In the genomic region with DNA sequence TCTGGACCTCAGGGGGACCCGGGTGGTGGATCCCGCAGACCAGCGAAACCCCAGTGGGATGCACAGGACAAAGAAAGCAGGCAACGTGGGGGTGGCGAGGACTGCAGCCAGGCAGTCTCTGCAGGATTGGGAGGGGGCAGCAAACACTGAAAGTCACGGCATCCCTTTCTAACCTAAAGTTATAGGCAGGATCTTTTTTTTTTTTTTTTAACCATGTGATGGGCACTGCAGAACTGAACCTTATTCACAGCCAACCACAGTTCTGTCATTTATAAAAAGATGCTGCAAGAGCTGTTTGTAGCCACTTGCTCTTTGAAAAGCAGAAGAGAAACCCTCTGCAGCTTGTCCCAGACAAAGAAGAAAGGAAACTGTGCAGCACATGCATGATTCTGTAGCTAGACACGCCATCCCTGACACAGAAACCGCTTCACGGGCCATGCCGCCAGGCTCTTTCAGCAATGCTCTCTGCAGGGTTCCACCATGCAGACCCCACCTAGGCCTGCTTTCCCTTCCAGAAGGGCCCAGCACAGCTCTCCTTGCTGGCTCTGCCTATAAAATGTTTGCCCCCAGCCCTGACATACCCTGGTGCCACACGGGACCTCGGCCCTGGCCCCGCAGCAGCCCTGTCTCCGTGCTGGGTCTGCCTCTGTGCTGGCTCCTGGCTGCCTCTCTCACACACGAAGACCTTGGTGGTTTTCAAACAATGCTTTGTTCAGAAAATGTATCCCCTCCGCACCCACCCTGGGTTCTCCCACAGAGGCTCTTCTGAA, we compare ENCODE assay signal across 8 cellular contexts.
DNase-seq lines count a peak whose midpoint lies in the region; ATAC-seq and TF ChIP-seq lines count a peak whose summit lies in the region.

No MANE protein-coding gene starts in this region.

- peaks cover 3 to 41% (median 17%) of the 10 kb centered on the region in 9 donors for H3K4me1 ChIP-seq in heart right ventricle
- H3K4me1 ChIP-seq in prostate gland (replicated peaks): peaks cover 4% of the 10 kb centered on the region

- CTCF ChIA-PET in activated naive CD4-positive, alpha-beta T cell treated with anti-CD3 and anti-CD28 coated beads for 36 hours (lab: Charles Lee): no interaction called here

- H3K9me3 Mint-ChIP-seq in activated T-cell treated with anti-CD3 and anti-CD28 coated beads, Interleukin-2, amount 50 U/mL, for 4 hours: no peaks in the 10 kb centered on the region
- no peaks in the 10 kb centered on the region for H3K9me3 Mint-ChIP-seq in activated naive CD4-positive, alpha-beta T cell treated with anti-CD3 and anti-CD28 coated beads for 36 hours

- no peaks in the 10 kb centered on the region for H3K27me3 Mint-ChIP-seq in activated T-cell treated with anti-CD3 and anti-CD28 coated beads, Interleukin-2, amount 50 U/mL, for 4 hours (ENCODE audit: low read depth)
- H3K27me3 Mint-ChIP-seq in activated naive CD4-positive, alpha-beta T cell treated with anti-CD3 and anti-CD28 coated beads for 36 hours (ENCODE audit: low read depth): no peaks in the 10 kb centered on the region

- intact Hi-C loops in heart right ventricle (cut with DNase I): loop anchor here in 3 of 10 donors (10.0 kb wide), 1 partner anchor 76 kb away; a partner anchor contains a TSS
- intact Hi-C loops in prostate gland (cut with DNase I): no loop called here
- intact Hi-C loops in activated naive CD4-positive, alpha-beta T cell treated with anti-CD3 and anti-CD28 coated beads for 36 hours (cut with micrococcal nuclease): no loop called here

- peaks cover 6% of the 10 kb centered on the region for H3K4me1 Mint-ChIP-seq in activated T-cell treated with anti-CD3 and anti-CD28 coated beads, Interleukin-2, amount 50 U/mL, for 4 hours (ENCODE audit: low read depth)
- peaks cover 3% of the 10 kb centered on the region for H3K4me1 Mint-ChIP-seq in activated naive CD4-positive, alpha-beta T cell treated with anti-CD3 and anti-CD28 coated beads for 36 hours (ENCODE audit: low read depth)

- ATAC-seq in HG03460 (IDR thresholded peaks at IDR 0.05; ENCODE audit: unreplicated experiment) (peak; percentile 79), heart right ventricle (peak; percentile 9 to 50 (median 32))
- ATAC-seq in activated T-cell treated with anti-CD3 and anti-CD28 coated beads, Interleukin-2, amount 50 U/mL, for 4 hours: no peak

- H3K4me3 ChIP-seq in heart right ventricle (no peak overlapping the region), prostate gland (no peak overlapping the region)

- H3K9me3 ChIP-seq in heart right ventricle (no peaks in the 10 kb centered on the region), prostate gland (no peaks in the 10 kb centered on the region)

- peaks cover 0 to 34% (median 4%) of the 10 kb centered on the region in 9 donors for H3K36me3 ChIP-seq in heart right ventricle
- no peaks in the 10 kb centered on the region for H3K36me3 ChIP-seq in prostate gland

- no peak overlapping the region for H3K27ac Mint-ChIP-seq in activated naive CD4-positive, alpha-beta T cell treated with anti-CD3 and anti-CD28 coated beads for 36 hours

- H3K4me3 Mint-ChIP-seq in activated T-cell treated with anti-CD3 and anti-CD28 coated beads, Interleukin-2, amount 50 U/mL, for 4 hours: no peak overlapping the region
- no peak overlapping the region for H3K4me3 Mint-ChIP-seq in activated naive CD4-positive, alpha-beta T cell treated with anti-CD3 and anti-CD28 coated beads for 36 hours

- WGBS in heart right ventricle, 2 donors: 79 to 81% methylated on average over 16 of the region's 16 CpGs
- WGBS in prostate gland: 88% methylated on average over 16 of the region's 16 CpGs

- DNase-seq in GM10266 (ENCODE audit: extremely low spot score): peak; percentile 85
- DNase-seq in GM20000 (ENCODE audit: low spot score): peak; percentile 89
- DNase-seq in heart right ventricle: no peak
- DNase-seq in NCI-H2227 treated with DMSO at 0.1 percent for 48 hours (lab: John Stamatoyannopoulos, UW): no peak
- no peak for DNase-seq in prostate gland (ENCODE audit: low spot score)
- DNase-seq in activated T-cell treated with anti-CD3 and anti-CD28 coated beads, Interleukin-2, amount 50 U/mL, for 4 hours: no peak
- no peak for DNase-seq in activated naive CD4-positive, alpha-beta T cell treated with anti-CD3 and anti-CD28 coated beads for 36 hours

- H3K36me3 Mint-ChIP-seq in activated T-cell treated with anti-CD3 and anti-CD28 coated beads, Interleukin-2, amount 50 U/mL, for 4 hours (ENCODE audit: insufficient read depth): peaks cover 13% of the 10 kb centered on the region
- H3K36me3 Mint-ChIP-seq in activated naive CD4-positive, alpha-beta T cell treated with anti-CD3 and anti-CD28 coated beads for 36 hours (ENCODE audit: low read depth): peaks cover 4% of the 10 kb centered on the region

- H3K27ac ChIP-seq in heart right ventricle: peak overlapping the region in 3 of 10 donors; percentile 21 to 62 (median 53)
- no peak overlapping the region for H3K27ac ChIP-seq in prostate gland

- TF ChIP-seq POLR2A in prostate gland (IDR thresholded peaks at IDR 0.05): no peak

- TF ChIP-seq CTCF in GM10266 (IDR thresholded peaks at IDR 0.05; ENCODE audit: control insufficient read depth, insufficient read depth, low read depth, missing control alignments): no peak
- no peak for TF ChIP-seq CTCF in GM20000 (IDR thresholded peaks at IDR 0.05; ENCODE audit: extremely low read depth, missing control alignments)
- no peak for TF ChIP-seq CTCF in heart right ventricle (IDR thresholded peaks at IDR 0.05)
- TF ChIP-seq CTCF in prostate gland (IDR thresholded peaks at IDR 0.05): no peak

- no peaks in the 10 kb centered on the region for H3K27me3 ChIP-seq in heart right ventricle
- H3K27me3 ChIP-seq in prostate gland (replicated peaks; ENCODE audit: insufficient read depth): no peaks in the 10 kb centered on the region

Comparison
In these comparisons a context has a peak if more than half of its experiments do, and no peak if none do; other contexts are left out.
1. DNase-seq: peak in GM10266 (single experiment) and GM20000 (single experiment); none in heart right ventricle (0 of 2), NCI-H2227 treated with DMSO at 0.1 percent for 48 hours (single experiment), prostate gland (single experiment), activated T-cell treated with anti-CD3 and anti-CD28 coated beads, Interleukin-2, amount 50 U/mL, for 4 hours (single experiment) and activated naive CD4-positive, alpha-beta T cell treated with anti-CD3 and anti-CD28 coated beads for 36 hours (single experiment).
2. ATAC-seq: peak in HG03460 (single experiment) and heart right ventricle (8 of 8); none in activated T-cell treated with anti-CD3 and anti-CD28 coated beads, Interleukin-2, amount 50 U/mL, for 4 hours (0 of 2).